12 cellular contexts compared by ENCODE assay signal in the genomic region with DNA sequence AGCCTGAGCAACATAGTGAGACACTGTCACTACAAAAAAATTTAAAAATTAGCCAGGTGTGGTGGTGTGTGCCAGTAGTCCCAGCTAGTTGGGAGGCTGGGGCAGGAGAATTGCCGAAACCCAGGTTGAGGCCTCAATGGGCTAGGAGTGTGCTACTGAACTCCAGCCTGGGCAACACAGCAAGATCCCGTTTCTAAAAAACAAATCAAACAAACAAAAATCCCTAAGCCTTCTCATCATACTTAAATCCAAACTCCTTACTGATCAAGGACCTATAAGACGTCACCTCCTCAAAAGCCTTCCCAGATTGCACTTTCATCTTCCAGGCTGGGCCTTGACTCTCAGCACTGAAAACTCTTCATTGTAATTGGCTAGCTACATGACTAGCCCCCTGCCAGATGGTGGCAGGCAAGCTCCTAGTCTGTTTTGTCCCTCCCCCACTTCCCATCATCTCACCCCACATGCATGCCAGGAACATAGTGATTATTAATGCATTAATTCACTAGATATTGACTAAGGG. TPM values are rescaled to one million over a fixed set of nuclear protein-coding genes. Genes with fewer than 3 reads are reported as not detected.
A peak's percentile ranks its signal among the peaks of the same experiment; 100 is the strongest.
DNase-seq lines count a peak whose midpoint lies in the region; ATAC-seq and TF ChIP-seq lines count a peak whose summit lies in the region.
"Had no signal": no experiment of that assay in that cellular context is flagged by ENCODE, and none has a peak within 500 bp of the region (broad histone marks: within the 10 kb centered on the region; RNA-seq: fewer than 3 reads in every experiment).

No MANE protein-coding gene starts in this region.

- peaks cover 40% of the 10 kb centered on the region for H3K4me1 Mint-ChIP-seq in Calu3 (ENCODE audit: low read depth, unreplicated experiment)
- H3K4me1 Mint-ChIP-seq in HFFc6 (ENCODE audit: low read depth): peaks cover 43% of the 10 kb centered on the region

- TF ChIP-seq CTCF in Calu3 (IDR thresholded peaks at IDR 0.05; ENCODE audit: unreplicated experiment) (no peak), HFFc6 (IDR thresholded peaks at IDR 0.05) (peak; percentile 23; the same call in 1 of the 2 replicates), WERI-Rb-1 (IDR thresholded peaks at IDR 0.05; ENCODE audit: low read depth, low read length) (no peak), Peyer's patch (IDR thresholded peaks at IDR 0.05) (no peak)

- peak overlapping the region; percentile 91 for H3K27ac Mint-ChIP-seq in Calu3 (ENCODE audit: unreplicated experiment)
- peak overlapping the region; percentile 61; the same call in 1 of the 2 replicates for H3K27ac Mint-ChIP-seq in HFFc6

- intact Hi-C loops in Calu3 (cut with micrococcal nuclease; ENCODE audit: unreplicated experiment): no loop called here

- no peak overlapping the region for H3K27ac ChIP-seq in WERI-Rb-1
- no peak overlapping the region for H3K27ac ChIP-seq in Peyer's patch
- H3K27ac ChIP-seq: VCaP had no signal

- H3K9me3 Mint-ChIP-seq in Calu3 (ENCODE audit: low read depth, unreplicated experiment): no peaks in the 10 kb centered on the region
- no peaks in the 10 kb centered on the region for H3K9me3 Mint-ChIP-seq in HFFc6

- H3K36me3 ChIP-seq in WERI-Rb-1 (no peaks in the 10 kb centered on the region), Peyer's patch (no peaks in the 10 kb centered on the region)

- H3K4me3 ChIP-seq in WERI-Rb-1 (ENCODE audit: low read depth, low read length): no peak overlapping the region
- H3K4me3 ChIP-seq in Peyer's patch: no peak overlapping the region

- H3K9me3 ChIP-seq in WERI-Rb-1 (ENCODE audit: severe bottlenecking) (no peaks in the 10 kb centered on the region), Peyer's patch (no peaks in the 10 kb centered on the region)

- no peak for DNase-seq in Calu3
- DNase-seq in HFFc6: peak; percentile 42
- DNase-seq in WERI-Rb-1: peak; percentile 39
- peak; percentile 54 for DNase-seq in kidney tubule cell (ENCODE audit: low spot score)
- no peak for DNase-seq in mucosa of gallbladder (ENCODE audit: low spot score)
- no peak for DNase-seq in Peyer's patch
- DNase-seq: activated naive CD4-positive, alpha-beta T cell treated with anti-CD3 and anti-CD28 coated beads, Interleukin-2, amount 50 U/mL, for 16 hours; NCI-H774 had no signal

- ATAC-seq in HG02981 (IDR thresholded peaks at IDR 0.05; ENCODE audit: unreplicated experiment): no peak
- ATAC-seq: left lobe of liver had no signal

- peaks cover 0 to 22% (median 8%) of the 10 kb centered on the region in 4 donors for H3K4me1 ChIP-seq in Peyer's patch

- BruUV-seq in Calu3 (replicated peaks; lab: Mats Ljungman, UMichigan): no TSS peak

- TF ChIP-seq POLR2A in Peyer's patch (IDR thresholded peaks at IDR 0.05): no peak

- H3K4me3 Mint-ChIP-seq in Calu3 (ENCODE audit: low read depth, unreplicated experiment) (no peak overlapping the region), HFFc6 (0 out of 2 replicates have a peak overlapping the region, but pooled peaks have one; percentile 36)

- H3K27me3 ChIP-seq in WERI-Rb-1 (ENCODE audit: insufficient read depth, low read depth, severe bottlenecking) (no peaks in the 10 kb centered on the region), Peyer's patch (no peaks in the 10 kb centered on the region)

- CTCF ChIA-PET in Calu3 (lab: Charles Lee): interaction anchor here (0.6 to 1.6 kb wide), 2 partner anchors 13 to 225 kb away, joined by 4 to 7 read pairs; no protein-coding TSS in a partner anchor

- peaks cover 45% of the 10 kb centered on the region for H3K36me3 Mint-ChIP-seq in Calu3 (ENCODE audit: insufficient read depth, unreplicated experiment)
- H3K36me3 Mint-ChIP-seq in HFFc6 (ENCODE audit: low read depth): no peaks in the 10 kb centered on the region

- H3K27me3 Mint-ChIP-seq in Calu3 (ENCODE audit: unreplicated experiment) (no peaks in the 10 kb centered on the region), HFFc6 (ENCODE audit: insufficient read depth) (no peaks in the 10 kb centered on the region; the same call in 1 of the 2 replicates)

RNA-seq across cellular contexts. Expression of a gene that starts 17.5 kb away (rescaled TPM):
- 1.2 TPM in 1 of 2 replicates, not detected in the other for total RNA-seq in Calu3 (2022)
- total RNA-seq in HFFc6 (2021; fragmentation: NEBNext Ultra II Directional; extraction: Animal tissue kit (Norgen Biotek cat#: 25700)): 1 to 10 TPM in 5 of 6 experiments, under 1 TPM in 1; 0.91 to 1.7 (median 1.4) TPM
- total RNA-seq in mucosa of gallbladder: 0.75 TPM
- not detected for total RNA-seq in Peyer's patch
- total RNA-seq: esophagus mucosa, left lobe of liver had no signal

RNA-seq across cellular contexts. Expression of a gene that starts 46.5 kb away (rescaled TPM):
- total RNA-seq in Calu3 (2022): 1.0 and 1.5 TPM in 2 replicates
- total RNA-seq in HFFc6 (2021; fragmentation: NEBNext Ultra II Directional; extraction: Animal tissue kit (Norgen Biotek cat#: 25700)): under 1 TPM; 0.37 to 0.67 (median 0.55) TPM
- 2.6 TPM for total RNA-seq in mucosa of gallbladder
- 10 to 100 TPM in 3 of 4 donors, 1 to 10 TPM in 1; 7.4 to 73.1 (median 41.2) TPM for total RNA-seq in Peyer's patch

RNA-seq across cellular contexts. Expression of a gene that starts 46.6 kb away (rescaled TPM):
- total RNA-seq in Calu3 (2022) (37.2 and 41.7 TPM in 2 replicates), mucosa of gallbladder (57.1 TPM), Peyer's patch (100 to 1,000 TPM in 3 of 4 donors, 10 to 100 TPM in 1; 97.4 to 235 (median 184) TPM)
- 10 to 100 TPM; 22.9 to 28.3 (median 25.5) TPM for total RNA-seq in HFFc6 (2021; fragmentation: NEBNext Ultra II Directional; extraction: Animal tissue kit (Norgen Biotek cat#: 25700))

Comparison
In these comparisons a context has a peak if more than half of its experiments do, and no peak if none do; other contexts are left out.
1. DNase-seq: peak in HFFc6 (single experiment), WERI-Rb-1 (single experiment) and kidney tubule cell (single experiment); none in Calu3 (single experiment), mucosa of gallbladder (single experiment) and Peyer's patch (0 of 3).